Comparison of ENCODE assay signal across 1 cellular context in genomic region chr15:40936709-40937666, GRCh38.
TF ChIP-seq lines count a peak whose summit lies in the region.

No MANE protein-coding gene starts in this region.

TF ChIP-seq in IMR-90, 13 proteins besides CTCF, POLR2A, EP300 and RAD21:
- TF ChIP-seq BHLHE40 (IDR thresholded peaks at IDR 0.05; ENCODE audit: low read depth, low read length) (no peak), MAFK (IDR thresholded peaks at IDR 0.05; ENCODE audit: low read depth, low read length) (no peak)
